Comparison of ENCODE assay signal across 8 cellular contexts in the genomic region with DNA sequence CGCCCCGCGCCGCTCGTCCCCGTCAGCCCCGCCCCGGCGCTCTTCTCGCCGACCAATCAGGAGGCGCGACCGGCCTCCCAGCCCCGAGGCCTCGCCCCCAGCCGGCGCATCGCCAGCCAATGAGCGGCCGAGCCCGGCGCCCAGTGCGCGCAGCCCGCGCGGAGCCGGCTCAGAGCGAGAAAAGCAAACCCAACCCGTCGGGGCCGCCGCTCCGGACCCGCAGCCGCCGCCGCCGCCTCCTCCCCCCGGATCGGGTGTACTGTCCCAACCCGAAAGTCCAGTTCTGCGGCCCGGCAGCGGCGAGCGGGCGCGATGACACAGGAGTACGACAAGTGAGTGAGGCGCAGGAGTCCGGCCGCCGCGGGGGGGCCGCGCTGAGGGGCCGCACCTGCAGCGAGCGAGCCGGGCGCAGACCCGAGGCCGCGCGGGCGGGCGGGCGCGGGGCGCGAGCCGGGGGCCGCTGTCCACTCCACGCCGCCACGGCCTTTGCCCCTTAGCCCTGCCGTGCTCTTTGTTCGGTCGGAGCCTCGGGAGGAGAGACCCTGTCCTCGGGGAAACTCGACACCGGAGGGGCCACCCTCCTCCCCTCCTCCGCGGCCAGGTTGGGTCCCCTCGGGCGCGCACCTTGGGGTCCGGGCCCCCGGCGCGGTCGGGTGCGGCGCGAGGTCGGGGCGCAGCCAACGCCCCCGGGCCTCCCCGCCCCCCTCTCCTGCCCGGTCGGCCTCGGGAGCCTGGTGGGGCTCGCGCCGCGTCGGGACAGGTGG. TPM values are rescaled to one million over a fixed set of nuclear protein-coding genes. Genes with fewer than 3 reads are reported as not detected.
DNase-seq lines count a peak whose midpoint lies in the region; ATAC-seq and TF ChIP-seq lines count a peak whose summit lies in the region.

A gene with protein sequence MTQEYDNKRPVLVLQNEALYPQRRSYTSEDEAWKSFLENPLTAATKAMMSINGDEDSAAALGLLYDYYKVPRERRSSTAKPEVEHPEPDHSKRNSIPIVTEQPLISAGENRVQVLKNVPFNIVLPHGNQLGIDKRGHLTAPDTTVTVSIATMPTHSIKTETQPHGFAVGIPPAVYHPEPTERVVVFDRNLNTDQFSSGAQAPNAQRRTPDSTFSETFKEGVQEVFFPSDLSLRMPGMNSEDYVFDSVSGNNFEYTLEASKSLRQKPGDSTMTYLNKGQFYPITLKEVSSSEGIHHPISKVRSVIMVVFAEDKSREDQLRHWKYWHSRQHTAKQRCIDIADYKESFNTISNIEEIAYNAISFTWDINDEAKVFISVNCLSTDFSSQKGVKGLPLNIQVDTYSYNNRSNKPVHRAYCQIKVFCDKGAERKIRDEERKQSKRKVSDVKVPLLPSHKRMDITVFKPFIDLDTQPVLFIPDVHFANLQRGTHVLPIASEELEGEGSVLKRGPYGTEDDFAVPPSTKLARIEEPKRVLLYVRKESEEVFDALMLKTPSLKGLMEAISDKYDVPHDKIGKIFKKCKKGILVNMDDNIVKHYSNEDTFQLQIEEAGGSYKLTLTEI (plus strand): TSS at position 172 of the 764 bp plus-strand sequence. CDS start 141 bp downstream, at position 313.

- DNase-seq in DMS53 treated with DMSO at 0.1 percent for 48 hours (lab: John Stamatoyannopoulos, UW; ENCODE audit: unreplicated experiment) = peak; percentile 62
- DNase-seq in GOT3 (lab: John Stamatoyannopoulos, UW) = peak; percentile 72
- DNase-seq in Kasumi-1 (lab: John Stamatoyannopoulos, UW) = peak; percentile 73 to 80
- DNase-seq in RPMI7951 (ENCODE audit: low read depth) = peak; percentile 87
- peak; percentile 79 to 87 for DNase-seq in activated T-helper 1 cell treated with anti-CD3 and anti-CD28 coated beads, Interleukin-2, amount 50 U/mL, for 16 hours (ENCODE audit: low read depth in 1 of 2, low spot score in 1 of 2)
- peak; percentile 80 for DNase-seq in fibroblast of mammary gland (ENCODE audit: low read depth)
- peak; percentile 82 to 95 (median 90) for DNase-seq in naive thymus-derived CD4-positive, alpha-beta T cell
- peak; percentile 84 to 94 for DNase-seq in stimulated activated effector memory CD8-positive, alpha-beta T cell treated with anti-CD3 and anti-CD28 coated beads, Interleukin-12 subunit alpha, Interleukin-12 subunit beta, amount 100 ng/mL, for 72 hours (ENCODE audit: low spot score in 2 of 2)

- H3K27ac ChIP-seq in naive thymus-derived CD4-positive, alpha-beta T cell (ENCODE audit: low read depth, low read length) = peak within 1 kb of the TSS; percentile 63

- peak within 1 kb of the TSS; percentile 70 to 90 (median 86) for H3K4me3 Mint-ChIP-seq in naive thymus-derived CD4-positive, alpha-beta T cell
- peak within 1 kb of the TSS; percentile 79 for H3K4me3 Mint-ChIP-seq in stimulated activated effector memory CD8-positive, alpha-beta T cell treated with anti-CD3 and anti-CD28 coated beads, Interleukin-12 subunit alpha, Interleukin-12 subunit beta, amount 100 ng/mL, for 72 hours

- peak within 1 kb of the TSS in 7 of 9 donors; percentile 15 to 77 (median 56) for H3K27ac Mint-ChIP-seq in naive thymus-derived CD4-positive, alpha-beta T cell
- no peak within 1 kb of the TSS for H3K27ac Mint-ChIP-seq in stimulated activated effector memory CD8-positive, alpha-beta T cell treated with anti-CD3 and anti-CD28 coated beads, Interleukin-12 subunit alpha, Interleukin-12 subunit beta, amount 100 ng/mL, for 72 hours

- H3K9me3 Mint-ChIP-seq in naive thymus-derived CD4-positive, alpha-beta T cell = no peaks in the 10 kb centered on the region
- H3K9me3 Mint-ChIP-seq in stimulated activated effector memory CD8-positive, alpha-beta T cell treated with anti-CD3 and anti-CD28 coated beads, Interleukin-12 subunit alpha, Interleukin-12 subunit beta, amount 100 ng/mL, for 72 hours = no peaks in the 10 kb centered on the region

- peaks cover 19 to 75% (median 39%) of the 10 kb centered on the region in 5 donors for H3K27me3 Mint-ChIP-seq in naive thymus-derived CD4-positive, alpha-beta T cell

- no peaks in the 10 kb centered on the region for H3K9me3 ChIP-seq in naive thymus-derived CD4-positive, alpha-beta T cell (ENCODE audit: control insufficient read depth in 2 of 3, low read length in 3 of 3)

- no peak for TF ChIP-seq CTCF in fibroblast of mammary gland (conservative IDR thresholded peaks at IDR 0.05; ENCODE audit: control insufficient read depth, insufficient read depth, low read depth, low read length)

- CTCF ChIA-PET in naive thymus-derived CD4-positive, alpha-beta T cell (lab: Charles Lee) = no interaction called here

- intact Hi-C loops in naive thymus-derived CD4-positive, alpha-beta T cell (cut with micrococcal nuclease) = loop anchor here (1.0 to 10.0 kb wide), 12 partner anchors 33 to 1393 kb away; a partner anchor contains a TSS

- ATAC-seq in naive thymus-derived CD4-positive, alpha-beta T cell = peak; percentile 97
- ATAC-seq in stimulated activated effector memory CD8-positive, alpha-beta T cell treated with anti-CD3 and anti-CD28 coated beads, Interleukin-12 subunit alpha, Interleukin-12 subunit beta, amount 100 ng/mL, for 72 hours = peak; percentile 96

- POLR2A ChIA-PET in naive thymus-derived CD4-positive, alpha-beta T cell (lab: Charles Lee) = no interaction called here

- no peaks in the 10 kb centered on the region for H3K36me3 Mint-ChIP-seq in naive thymus-derived CD4-positive, alpha-beta T cell
- H3K36me3 Mint-ChIP-seq in stimulated activated effector memory CD8-positive, alpha-beta T cell treated with anti-CD3 and anti-CD28 coated beads, Interleukin-12 subunit alpha, Interleukin-12 subunit beta, amount 100 ng/mL, for 72 hours = peaks cover 6% of the 10 kb centered on the region

- no peaks in the 10 kb centered on the region for H3K4me1 ChIP-seq in naive thymus-derived CD4-positive, alpha-beta T cell (ENCODE audit: control insufficient read depth in 2 of 2, insufficient read depth in 2 of 2, low read length in 2 of 2)

- no peaks in the 10 kb centered on the region for H3K36me3 ChIP-seq in naive thymus-derived CD4-positive, alpha-beta T cell (ENCODE audit: control insufficient read depth in 2 of 3, insufficient read depth in 3 of 3, low read length in 3 of 3)

- H3K4me3 ChIP-seq in fibroblast of mammary gland (ENCODE audit: control insufficient read depth, low read depth, low read length) = peak within 1 kb of the TSS; percentile 44
- peak within 1 kb of the TSS; percentile 57 for H3K4me3 ChIP-seq in naive thymus-derived CD4-positive, alpha-beta T cell (ENCODE audit: low read length)

- no peaks in the 10 kb centered on the region for H3K27me3 ChIP-seq in naive thymus-derived CD4-positive, alpha-beta T cell (ENCODE audit: control insufficient read depth in 2 of 2, insufficient read depth in 2 of 2, low read length in 2 of 2)

- H3K4me1 Mint-ChIP-seq in naive thymus-derived CD4-positive, alpha-beta T cell = peaks cover 0 to 13% (median 8%) of the 10 kb centered on the region in 7 donors
- peaks cover 8% of the 10 kb centered on the region for H3K4me1 Mint-ChIP-seq in stimulated activated effector memory CD8-positive, alpha-beta T cell treated with anti-CD3 and anti-CD28 coated beads, Interleukin-12 subunit alpha, Interleukin-12 subunit beta, amount 100 ng/mL, for 72 hours

RNA-seq across cellular contexts. Expression of the gene that starts here (rescaled TPM):
- total RNA-seq in RPMI7951 (2014; rRNA removed; shearing (Covaris generic)) = 0.36 and 0.68 TPM in 2 replicates
- 1 to 10 TPM in 1 of 5 experiments, under 1 TPM in 4; 0.19 to 1.3 (median 0.56) TPM for total RNA-seq in naive thymus-derived CD4-positive, alpha-beta T cell
- polyA plus RNA-seq in naive thymus-derived CD4-positive, alpha-beta T cell = under 1 TPM in 1 of 2 donors, not detected in 1; 0.33 TPM

Comparison
In these comparisons a context has a peak if more than half of its experiments do, and no peak if none do; other contexts are left out.
1. Peak in every context shown above with its lines: DNase-seq, ATAC-seq, H3K4me3 ChIP-seq and H3K27ac ChIP-seq.
2. Peak in DNase-seq in RPMI7951; RNA of the gene not detected or under 1 TPM.